ENCODE assay signal across 1 cellular context in the genomic region with DNA sequence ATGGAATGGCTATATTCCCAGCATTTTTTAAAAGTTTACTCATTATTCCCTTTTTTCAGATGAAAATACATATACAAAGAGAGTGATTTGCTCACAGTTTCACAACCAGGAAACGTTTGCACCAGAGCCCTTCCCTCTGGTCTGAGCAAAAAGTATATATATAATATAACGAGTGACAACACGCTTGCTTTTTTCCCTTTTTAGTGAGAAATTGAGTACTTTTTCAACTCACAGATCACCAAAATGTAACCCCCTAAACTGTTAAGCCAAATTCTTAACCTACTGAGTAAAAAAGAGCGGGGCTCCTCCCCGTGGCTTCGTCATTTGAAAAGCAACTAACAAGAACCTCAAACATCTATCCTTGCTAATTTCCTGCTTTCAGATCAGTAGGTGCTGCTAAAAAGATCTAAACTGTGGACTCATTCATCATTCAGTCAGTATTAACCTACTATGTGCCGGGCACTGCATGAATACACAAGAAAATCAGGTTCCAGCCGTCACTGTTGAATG.
TF ChIP-seq lines count a peak whose summit lies in the region.

No MANE protein-coding gene starts in this region.

TF ChIP-seq in GM23338, 12 proteins besides CTCF, POLR2A, EP300 and RAD21 (continued from another document):
- TF ChIP-seq, protein P1, sequence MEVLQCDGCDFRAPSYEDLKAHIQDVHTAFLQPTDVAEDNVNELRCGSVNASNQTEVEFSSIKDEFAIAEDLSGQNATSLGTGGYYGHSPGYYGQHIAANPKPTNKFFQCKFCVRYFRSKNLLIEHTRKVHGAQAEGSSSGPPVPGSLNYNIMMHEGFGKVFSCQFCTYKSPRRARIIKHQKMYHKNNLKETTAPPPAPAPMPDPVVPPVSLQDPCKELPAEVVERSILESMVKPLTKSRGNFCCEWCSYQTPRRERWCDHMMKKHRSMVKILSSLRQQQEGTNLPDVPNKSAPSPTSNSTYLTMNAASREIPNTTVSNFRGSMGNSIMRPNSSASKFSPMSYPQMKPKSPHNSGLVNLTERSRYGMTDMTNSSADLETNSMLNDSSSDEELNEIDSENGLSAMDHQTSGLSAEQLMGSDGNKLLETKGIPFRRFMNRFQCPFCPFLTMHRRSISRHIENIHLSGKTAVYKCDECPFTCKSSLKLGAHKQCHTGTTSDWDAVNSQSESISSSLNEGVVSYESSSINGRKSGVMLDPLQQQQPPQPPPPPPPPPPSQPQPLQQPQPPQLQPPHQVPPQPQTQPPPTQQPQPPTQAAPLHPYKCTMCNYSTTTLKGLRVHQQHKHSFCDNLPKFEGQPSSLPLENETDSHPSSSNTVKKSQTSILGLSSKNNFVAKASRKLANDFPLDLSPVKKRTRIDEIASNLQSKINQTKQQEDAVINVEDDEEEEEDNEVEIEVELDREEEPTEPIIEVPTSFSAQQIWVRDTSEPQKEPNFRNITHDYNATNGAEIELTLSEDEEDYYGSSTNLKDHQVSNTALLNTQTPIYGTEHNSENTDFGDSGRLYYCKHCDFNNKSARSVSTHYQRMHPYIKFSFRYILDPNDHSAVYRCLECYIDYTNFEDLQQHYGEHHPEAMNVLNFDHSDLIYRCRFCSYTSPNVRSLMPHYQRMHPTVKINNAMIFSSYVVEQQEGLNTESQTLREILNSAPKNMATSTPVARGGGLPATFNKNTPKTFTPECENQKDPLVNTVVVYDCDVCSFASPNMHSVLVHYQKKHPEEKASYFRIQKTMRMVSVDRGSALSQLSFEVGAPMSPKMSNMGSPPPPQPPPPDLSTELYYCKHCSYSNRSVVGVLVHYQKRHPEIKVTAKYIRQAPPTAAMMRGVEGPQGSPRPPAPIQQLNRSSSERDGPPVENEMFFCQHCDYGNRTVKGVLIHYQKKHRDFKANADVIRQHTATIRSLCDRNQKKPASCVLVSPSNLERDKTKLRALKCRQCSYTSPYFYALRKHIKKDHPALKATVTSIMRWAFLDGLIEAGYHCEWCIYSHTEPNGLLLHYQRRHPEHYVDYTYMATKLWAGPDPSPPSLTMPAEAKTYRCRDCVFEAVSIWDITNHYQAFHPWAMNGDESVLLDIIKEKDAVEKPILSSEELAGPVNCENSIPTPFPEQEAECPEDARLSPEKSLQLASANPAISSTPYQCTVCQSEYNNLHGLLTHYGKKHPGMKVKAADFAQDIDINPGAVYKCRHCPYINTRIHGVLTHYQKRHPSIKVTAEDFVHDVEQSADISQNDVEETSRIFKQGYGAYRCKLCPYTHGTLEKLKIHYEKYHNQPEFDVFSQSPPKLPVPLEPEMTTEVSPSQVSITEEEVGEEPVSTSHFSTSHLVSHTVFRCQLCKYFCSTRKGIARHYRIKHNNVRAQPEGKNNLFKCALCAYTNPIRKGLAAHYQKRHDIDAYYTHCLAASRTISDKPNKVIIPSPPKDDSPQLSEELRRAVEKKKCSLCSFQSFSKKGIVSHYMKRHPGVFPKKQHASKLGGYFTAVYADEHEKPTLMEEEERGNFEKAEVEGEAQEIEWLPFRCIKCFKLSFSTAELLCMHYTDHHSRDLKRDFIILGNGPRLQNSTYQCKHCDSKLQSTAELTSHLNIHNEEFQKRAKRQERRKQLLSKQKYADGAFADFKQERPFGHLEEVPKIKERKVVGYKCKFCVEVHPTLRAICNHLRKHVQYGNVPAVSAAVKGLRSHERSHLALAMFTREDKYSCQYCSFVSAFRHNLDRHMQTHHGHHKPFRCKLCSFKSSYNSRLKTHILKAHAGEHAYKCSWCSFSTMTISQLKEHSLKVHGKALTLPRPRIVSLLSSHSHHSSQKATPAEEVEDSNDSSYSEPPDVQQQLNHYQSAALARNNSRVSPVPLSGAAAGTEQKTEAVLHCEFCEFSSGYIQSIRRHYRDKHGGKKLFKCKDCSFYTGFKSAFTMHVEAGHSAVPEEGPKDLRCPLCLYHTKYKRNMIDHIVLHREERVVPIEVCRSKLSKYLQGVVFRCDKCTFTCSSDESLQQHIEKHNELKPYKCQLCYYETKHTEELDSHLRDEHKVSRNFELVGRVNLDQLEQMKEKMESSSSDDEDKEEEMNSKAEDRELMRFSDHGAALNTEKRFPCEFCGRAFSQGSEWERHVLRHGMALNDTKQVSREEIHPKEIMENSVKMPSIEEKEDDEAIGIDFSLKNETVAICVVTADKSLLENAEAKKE (CRISPR knock-in tag; IDR thresholded peaks at IDR 0.05): no peak
- no peak for TF ChIP-seq ZNF331 (CRISPR knock-in tag; IDR thresholded peaks at IDR 0.05; ENCODE audit: low read depth)
- no peak for TF ChIP-seq ZNF114 (CRISPR knock-in tag; IDR thresholded peaks at IDR 0.05)
- no peak for TF ChIP-seq ETS1 (IDR thresholded peaks at IDR 0.05)
